8 cellular contexts compared by ENCODE assay signal in genomic region chr7:100119701-100120517, GRCh38. TPM values are rescaled to one million over a fixed set of nuclear protein-coding genes. Genes with fewer than 3 reads are reported as not detected.
DNase-seq lines count a peak whose midpoint lies in the region; ATAC-seq and TF ChIP-seq lines count a peak whose summit lies in the region.

No MANE protein-coding gene starts in this region.

- peak overlapping the region; percentile 96 for H3K4me3 ChIP-seq in AG10803 (ENCODE audit: low read length)
- H3K4me3 ChIP-seq in NT2/D1 (ENCODE audit: insufficient read length, low read depth) = peak overlapping the region; percentile 87
- peak overlapping the region; percentile 86 to 98 (median 93) for H3K4me3 ChIP-seq in subcutaneous abdominal adipose tissue (ENCODE audit: low read depth in 1 of 5, low read length in 5 of 5)

- H3K9me3 Mint-ChIP-seq in activated T-helper 2 cell treated with anti-CD3 and anti-CD28 coated beads, Interferon-gamma antibody, Interleukin-2, Interleukin-4, amounts not matched to agents 10 μg/mL and 5 μg/mL and 100 μg/mL, durations not matched to agents 14 hours and 24 hours and 36 hours = no peaks in the 10 kb centered on the region
- H3K9me3 Mint-ChIP-seq in nephron progenitor cell = no peaks in the 10 kb centered on the region

- H3K36me3 ChIP-seq in NT2/D1 (ENCODE audit: insufficient read depth, insufficient read length, low read length) (peaks cover 26% of the 10 kb centered on the region), subcutaneous abdominal adipose tissue (ENCODE audit: control insufficient read depth in 5 of 5, insufficient read depth in 5 of 5, low read length in 5 of 5) (peaks cover 0 to 4% (median 3%) of the 10 kb centered on the region in 5 donors)

- peaks cover 19% of the 10 kb centered on the region for H3K4me1 Mint-ChIP-seq in activated T-helper 2 cell treated with anti-CD3 and anti-CD28 coated beads, Interferon-gamma antibody, Interleukin-2, Interleukin-4, amounts not matched to agents 10 μg/mL and 5 μg/mL and 100 μg/mL, durations not matched to agents 14 hours and 24 hours and 36 hours (ENCODE audit: low read depth)
- peaks cover 38% of the 10 kb centered on the region for H3K4me1 Mint-ChIP-seq in nephron progenitor cell

- H3K9ac ChIP-seq in NT2/D1 (ENCODE audit: insufficient read length, low read depth) = peak overlapping the region; percentile 79
- H3K9ac ChIP-seq in subcutaneous abdominal adipose tissue (ENCODE audit: low read length in 5 of 5) = peak overlapping the region; percentile 56 to 86 (median 84)

- H3K27me3 Mint-ChIP-seq in activated T-helper 2 cell treated with anti-CD3 and anti-CD28 coated beads, Interferon-gamma antibody, Interleukin-2, Interleukin-4, amounts not matched to agents 10 μg/mL and 5 μg/mL and 100 μg/mL, durations not matched to agents 14 hours and 24 hours and 36 hours (ENCODE audit: low read depth) = no peaks in the 10 kb centered on the region
- H3K27me3 Mint-ChIP-seq in nephron progenitor cell (ENCODE audit: low read depth, poor library complexity) = peaks cover 3% of the 10 kb centered on the region

- TF ChIP-seq CTCF in AG10803 (conservative IDR thresholded peaks at IDR 0.05; ENCODE audit: low read length) (no peak), nephron progenitor cell (IDR thresholded peaks at IDR 0.05) (no peak)

- peaks cover 33% of the 10 kb centered on the region for H3K36me3 Mint-ChIP-seq in activated T-helper 2 cell treated with anti-CD3 and anti-CD28 coated beads, Interferon-gamma antibody, Interleukin-2, Interleukin-4, amounts not matched to agents 10 μg/mL and 5 μg/mL and 100 μg/mL, durations not matched to agents 14 hours and 24 hours and 36 hours (ENCODE audit: low read depth)
- H3K36me3 Mint-ChIP-seq in nephron progenitor cell (ENCODE audit: low read depth) = peaks cover 25% of the 10 kb centered on the region

- peak; percentile 10 for TF ChIP-seq POLR2A in GM18526 (IDR thresholded peaks at IDR 0.05; ENCODE audit: extremely low read depth, insufficient read length)

- H3K4me1 ChIP-seq in NT2/D1 (ENCODE audit: insufficient read depth, insufficient read length) (peaks cover 5% of the 10 kb centered on the region), subcutaneous abdominal adipose tissue (ENCODE audit: control insufficient read depth in 5 of 5, insufficient read depth in 5 of 5, low read length in 5 of 5) (peaks cover 4 to 31% (median 26%) of the 10 kb centered on the region in 5 donors)

- H3K9me3 ChIP-seq in NT2/D1 (ENCODE audit: insufficient read depth, low read length) = no peaks in the 10 kb centered on the region
- H3K9me3 ChIP-seq in subcutaneous abdominal adipose tissue (ENCODE audit: control insufficient read depth in 5 of 5, low read length in 5 of 5) = no peaks in the 10 kb centered on the region

- H3K27ac Mint-ChIP-seq in activated T-helper 2 cell treated with anti-CD3 and anti-CD28 coated beads, Interferon-gamma antibody, Interleukin-2, Interleukin-4, amounts not matched to agents 10 μg/mL and 5 μg/mL and 100 μg/mL, durations not matched to agents 14 hours and 24 hours and 36 hours = peak overlapping the region; percentile 90
- H3K27ac Mint-ChIP-seq in nephron progenitor cell = peak overlapping the region; percentile 100

- H3K4me3 Mint-ChIP-seq in activated T-helper 2 cell treated with anti-CD3 and anti-CD28 coated beads, Interferon-gamma antibody, Interleukin-2, Interleukin-4, amounts not matched to agents 10 μg/mL and 5 μg/mL and 100 μg/mL, durations not matched to agents 14 hours and 24 hours and 36 hours (ENCODE audit: low read depth) = peak overlapping the region; percentile 97
- H3K4me3 Mint-ChIP-seq in nephron progenitor cell = peak overlapping the region; percentile 98

- peak; percentile 68 for ATAC-seq in HG03066 (IDR thresholded peaks at IDR 0.05; ENCODE audit: low read depth, unreplicated experiment)

- intact Hi-C loops in activated T-helper 2 cell treated with anti-CD3 and anti-CD28 coated beads, Interferon-gamma antibody, Interleukin-2, Interleukin-4, amounts not matched to agents 10 μg/mL and 5 μg/mL and 100 μg/mL, durations not matched to agents 14 hours and 24 hours and 36 hours (cut with micrococcal nuclease) = loop anchor here (1.0 to 10.0 kb wide), 4 partner anchors 7 to 205 kb away; partner anchors contain the start of genes AP4M1, MCM7 and TRIM4

- DNase-seq in AG10803 (ENCODE audit: low read depth) = peak; percentile 57
- DNase-seq in NT2/D1 (ENCODE audit: low read depth, low spot score) = no peak
- peak; percentile 70 for DNase-seq in activated T-helper 2 cell treated with anti-CD3 and anti-CD28 coated beads, Interferon-gamma antibody, Interleukin-2, Interleukin-4, amounts not matched to agents 10 μg/mL and 5 μg/mL and 100 μg/mL, durations not matched to agents 14 hours and 24 hours and 36 hours (ENCODE audit: low spot score)
- DNase-seq in fibroblast of the conjunctiva (ENCODE audit: low read depth) = peak; percentile 28
- DNase-seq in nephron progenitor cell = peak; percentile 67

- peak overlapping the region; percentile 97 for H3K27ac ChIP-seq in subcutaneous abdominal adipose tissue (ENCODE audit: low read depth, low read length)

- H3K27me3 ChIP-seq in NT2/D1 (ENCODE audit: insufficient read depth, insufficient read length) = no peaks in the 10 kb centered on the region
- no peaks in the 10 kb centered on the region for H3K27me3 ChIP-seq in subcutaneous abdominal adipose tissue (ENCODE audit: control insufficient read depth in 5 of 5, insufficient read depth in 4 of 5, low read length in 5 of 5)

RNA-seq across cellular contexts. Expression of gene CNPY4, which starts 0.5 kb away (rescaled TPM):
- total RNA-seq in activated T-helper 2 cell treated with anti-CD3 and anti-CD28 coated beads, Interferon-gamma antibody, Interleukin-2, Interleukin-4, amounts not matched to agents 10 μg/mL and 5 μg/mL and 100 μg/mL, durations not matched to agents 14 hours and 24 hours and 36 hours = 17.0 and 19.1 TPM in 2 replicates

RNA-seq across cellular contexts. Expression of gene TAF6, which starts 0.8 kb away (rescaled TPM):
- total RNA-seq in activated T-helper 2 cell treated with anti-CD3 and anti-CD28 coated beads, Interferon-gamma antibody, Interleukin-2, Interleukin-4, amounts not matched to agents 10 μg/mL and 5 μg/mL and 100 μg/mL, durations not matched to agents 14 hours and 24 hours and 36 hours = 68.1 and 76.9 TPM in 2 replicates

RNA-seq across cellular contexts. Expression of gene MBLAC1, which starts 6.9 kb away (rescaled TPM):
- 2.8 and 2.9 TPM in 2 replicates for total RNA-seq in activated T-helper 2 cell treated with anti-CD3 and anti-CD28 coated beads, Interferon-gamma antibody, Interleukin-2, Interleukin-4, amounts not matched to agents 10 μg/mL and 5 μg/mL and 100 μg/mL, durations not matched to agents 14 hours and 24 hours and 36 hours

RNA-seq across cellular contexts. Expression of gene AP4M1, which starts 18.5 kb away (rescaled TPM):
- total RNA-seq in activated T-helper 2 cell treated with anti-CD3 and anti-CD28 coated beads, Interferon-gamma antibody, Interleukin-2, Interleukin-4, amounts not matched to agents 10 μg/mL and 5 μg/mL and 100 μg/mL, durations not matched to agents 14 hours and 24 hours and 36 hours = 12.2 and 16.4 TPM in 2 replicates

RNA-seq across cellular contexts. Expression of gene MCM7, which starts 18.7 kb away (rescaled TPM):
- 383 and 389 TPM in 2 replicates for total RNA-seq in activated T-helper 2 cell treated with anti-CD3 and anti-CD28 coated beads, Interferon-gamma antibody, Interleukin-2, Interleukin-4, amounts not matched to agents 10 μg/mL and 5 μg/mL and 100 μg/mL, durations not matched to agents 14 hours and 24 hours and 36 hours
